ENCODE assay signal across 1 cellular context in the genomic region with DNA sequence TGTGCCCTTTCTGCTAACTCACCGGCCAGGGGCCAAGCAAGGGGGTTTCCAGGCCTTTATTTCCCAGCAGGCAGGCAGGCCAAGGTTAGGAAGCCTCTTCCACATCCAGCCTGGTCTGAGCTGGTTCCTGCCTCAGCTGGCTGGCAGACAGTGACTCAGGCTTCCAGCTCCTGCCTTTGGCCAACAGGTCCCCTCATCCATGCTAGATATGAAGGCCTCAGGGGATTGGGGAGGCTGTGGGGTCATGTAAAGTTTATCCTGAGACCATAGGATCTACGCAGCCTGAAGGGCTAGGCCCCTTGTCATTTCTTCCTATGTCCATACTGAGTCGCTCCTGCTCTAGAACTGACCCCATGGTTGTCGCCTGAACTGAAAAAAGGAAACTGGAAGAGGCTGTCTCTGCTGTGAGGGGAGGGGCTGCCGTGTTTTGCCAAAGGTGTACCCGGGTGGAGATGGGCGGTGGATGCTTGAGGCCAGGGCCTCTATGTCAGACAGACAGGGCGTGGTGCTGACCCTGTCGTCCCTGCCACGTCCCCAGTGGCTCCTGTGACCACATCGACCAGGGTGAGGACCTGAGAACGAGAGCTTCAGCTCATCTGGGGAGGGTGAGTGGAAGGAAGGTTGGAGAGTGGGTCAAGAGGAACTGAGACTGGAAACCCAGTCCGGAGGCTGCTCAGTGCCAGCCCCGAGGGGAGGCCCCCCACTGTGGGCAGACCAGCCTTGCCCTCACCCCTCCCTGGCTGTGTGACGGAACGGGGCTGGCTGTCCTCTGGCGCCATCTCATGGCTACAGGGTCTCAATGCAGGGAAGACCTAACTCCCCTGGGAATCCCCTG.
A peak's percentile ranks its signal among the peaks of the same experiment; 100 is the strongest.
TF ChIP-seq lines count a peak whose summit lies in the region.

No MANE protein-coding gene starts in this region.

TF ChIP-seq in HEK293, 187 proteins besides CTCF, POLR2A, EP300 and RAD21 (continued from another document):
- TF ChIP-seq, protein P1, sequence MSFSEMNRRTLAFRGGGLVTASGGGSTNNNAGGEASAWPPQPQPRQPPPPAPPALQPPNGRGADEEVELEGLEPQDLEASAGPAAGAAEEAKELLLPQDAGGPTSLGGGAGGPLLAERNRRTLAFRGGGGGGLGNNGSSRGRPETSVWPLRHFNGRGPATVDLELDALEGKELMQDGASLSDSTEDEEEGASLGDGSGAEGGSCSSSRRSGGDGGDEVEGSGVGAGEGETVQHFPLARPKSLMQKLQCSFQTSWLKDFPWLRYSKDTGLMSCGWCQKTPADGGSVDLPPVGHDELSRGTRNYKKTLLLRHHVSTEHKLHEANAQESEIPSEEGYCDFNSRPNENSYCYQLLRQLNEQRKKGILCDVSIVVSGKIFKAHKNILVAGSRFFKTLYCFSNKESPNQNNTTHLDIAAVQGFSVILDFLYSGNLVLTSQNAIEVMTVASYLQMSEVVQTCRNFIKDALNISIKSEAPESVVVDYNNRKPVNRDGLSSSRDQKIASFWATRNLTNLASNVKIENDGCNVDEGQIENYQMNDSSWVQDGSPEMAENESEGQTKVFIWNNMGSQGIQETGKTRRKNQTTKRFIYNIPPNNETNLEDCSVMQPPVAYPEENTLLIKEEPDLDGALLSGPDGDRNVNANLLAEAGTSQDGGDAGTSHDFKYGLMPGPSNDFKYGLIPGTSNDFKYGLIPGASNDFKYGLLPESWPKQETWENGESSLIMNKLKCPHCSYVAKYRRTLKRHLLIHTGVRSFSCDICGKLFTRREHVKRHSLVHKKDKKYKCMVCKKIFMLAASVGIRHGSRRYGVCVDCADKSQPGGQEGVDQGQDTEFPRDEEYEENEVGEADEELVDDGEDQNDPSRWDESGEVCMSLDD (tag by site-specific recombination; IDR thresholded peaks at IDR 0.05): peak; percentile 66
- no peak for TF ChIP-seq ZNF558 (tag by site-specific recombination; IDR thresholded peaks at IDR 0.05)
- no peak for TF ChIP-seq ZNF791 (tag by site-specific recombination; IDR thresholded peaks at IDR 0.05)
- no peak for TF ChIP-seq ZNF184 (tag by site-specific recombination; IDR thresholded peaks at IDR 0.05)
- no peak for TF ChIP-seq ZNF580 (tag by site-specific recombination; IDR thresholded peaks at IDR 0.05)
- TF ChIP-seq ZNF600 (tag by site-specific recombination; IDR thresholded peaks at IDR 0.05): peak; percentile 65; the same call in 1 of the 2 replicates
- 0 out of 2 replicates have a peak, but pooled peaks have one; percentile 31 for TF ChIP-seq IKZF3 (tag by site-specific recombination; IDR thresholded peaks at IDR 0.05)
- TF ChIP-seq ZNF223 (tag by site-specific recombination; IDR thresholded peaks at IDR 0.05): no peak
- no peak for TF ChIP-seq ZNF155 (tag by site-specific recombination; IDR thresholded peaks at IDR 0.05)
- TF ChIP-seq FEZF1 (tag by site-specific recombination; IDR thresholded peaks at IDR 0.05): no peak
- TF ChIP-seq BCL11B (tag by site-specific recombination; IDR thresholded peaks at IDR 0.05; ENCODE audit: low read depth): no peak
- no peak for TF ChIP-seq ZNF148 (tag by site-specific recombination; IDR thresholded peaks at IDR 0.05; ENCODE audit: borderline replicate concordance)
- TF ChIP-seq ZNF792 (tag by site-specific recombination; IDR thresholded peaks at IDR 0.05): no peak
- TF ChIP-seq INSM2 (tag by site-specific recombination; IDR thresholded peaks at IDR 0.05): no peak
- TF ChIP-seq ZNF623 (tag by site-specific recombination; IDR thresholded peaks at IDR 0.05): no peak
- no peak for TF ChIP-seq ZNF133 (tag by site-specific recombination; IDR thresholded peaks at IDR 0.05)
- peak; percentile 98 for TF ChIP-seq ZNF654 (tag by site-specific recombination; IDR thresholded peaks at IDR 0.05; ENCODE audit: low read depth)
- TF ChIP-seq RBAK (tag by site-specific recombination; IDR thresholded peaks at IDR 0.05): no peak
- no peak for TF ChIP-seq ZNF362 (tag by site-specific recombination; IDR thresholded peaks at IDR 0.05)
- TF ChIP-seq ZNF404 (tag by site-specific recombination; IDR thresholded peaks at IDR 0.05): no peak
- peak; percentile 90 for TF ChIP-seq HIC1 (tag by site-specific recombination; IDR thresholded peaks at IDR 0.05)
- TF ChIP-seq, protein P2, sequence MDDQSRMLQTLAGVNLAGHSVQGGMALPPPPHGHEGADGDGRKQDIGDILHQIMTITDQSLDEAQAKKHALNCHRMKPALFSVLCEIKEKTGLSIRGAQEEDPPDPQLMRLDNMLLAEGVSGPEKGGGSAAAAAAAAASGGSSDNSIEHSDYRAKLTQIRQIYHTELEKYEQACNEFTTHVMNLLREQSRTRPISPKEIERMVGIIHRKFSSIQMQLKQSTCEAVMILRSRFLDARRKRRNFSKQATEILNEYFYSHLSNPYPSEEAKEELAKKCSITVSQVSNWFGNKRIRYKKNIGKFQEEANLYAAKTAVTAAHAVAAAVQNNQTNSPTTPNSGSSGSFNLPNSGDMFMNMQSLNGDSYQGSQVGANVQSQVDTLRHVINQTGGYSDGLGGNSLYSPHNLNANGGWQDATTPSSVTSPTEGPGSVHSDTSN (CRISPR knock-in tag; IDR thresholded peaks at IDR 0.05): no peak
